In the genomic region with DNA sequence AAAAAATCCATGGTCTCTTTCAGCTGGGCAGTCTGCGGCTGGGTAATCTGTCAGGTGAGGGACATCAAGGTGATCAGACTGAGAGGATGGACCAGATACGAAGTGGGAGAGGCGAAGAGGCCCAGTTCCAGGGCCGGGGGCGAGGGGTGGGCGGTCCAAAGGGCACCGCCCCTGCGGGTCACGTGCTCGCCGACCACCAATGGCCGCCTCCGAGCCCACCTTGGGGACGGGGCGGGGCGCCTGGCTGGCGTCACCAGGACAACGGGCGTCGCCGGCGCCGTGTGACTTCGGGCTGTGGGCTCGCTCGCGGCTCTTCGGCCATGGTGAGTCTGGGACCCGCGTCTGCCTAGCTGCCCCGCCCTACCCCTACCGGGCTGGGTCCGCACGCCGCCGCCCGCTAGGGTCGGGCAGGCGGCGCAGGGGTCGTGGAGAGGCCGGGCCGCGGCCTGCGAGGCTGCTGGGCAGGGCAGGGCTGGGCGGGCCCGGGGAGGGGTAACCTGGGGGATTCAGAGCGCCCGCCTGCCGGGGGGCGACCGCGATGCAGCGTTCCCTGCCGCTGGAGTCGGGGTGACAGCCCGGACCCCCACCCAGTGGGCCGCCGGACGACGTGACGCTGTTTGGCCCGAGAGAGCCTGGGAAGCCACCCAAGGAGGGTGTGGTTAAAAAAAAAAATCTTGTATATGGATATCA, we compare ENCODE assay signal across 8 cellular contexts. TPM values are rescaled to one million over a fixed set of nuclear protein-coding genes. Genes with fewer than 3 reads are reported as not detected.
A peak's percentile ranks its signal among the peaks of the same experiment; 100 is the strongest.
DNase-seq lines count a peak whose midpoint lies in the region; ATAC-seq and TF ChIP-seq lines count a peak whose summit lies in the region.

A gene with protein sequence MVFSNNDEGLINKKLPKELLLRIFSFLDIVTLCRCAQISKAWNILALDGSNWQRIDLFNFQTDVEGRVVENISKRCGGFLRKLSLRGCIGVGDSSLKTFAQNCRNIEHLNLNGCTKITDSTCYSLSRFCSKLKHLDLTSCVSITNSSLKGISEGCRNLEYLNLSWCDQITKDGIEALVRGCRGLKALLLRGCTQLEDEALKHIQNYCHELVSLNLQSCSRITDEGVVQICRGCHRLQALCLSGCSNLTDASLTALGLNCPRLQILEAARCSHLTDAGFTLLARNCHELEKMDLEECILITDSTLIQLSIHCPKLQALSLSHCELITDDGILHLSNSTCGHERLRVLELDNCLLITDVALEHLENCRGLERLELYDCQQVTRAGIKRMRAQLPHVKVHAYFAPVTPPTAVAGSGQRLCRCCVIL (plus strand): TSS at position 250 of the 690 bp plus-strand sequence. CDS start 71 bp downstream, at position 321.

- DNase-seq in CD8-positive, alpha-beta memory T cell, result no peak
- DNase-seq in GM19240 (ENCODE audit: insufficient read length, low spot score) (peak; percentile 12), KBM-7 (peak; percentile 75), SK-N-MC (ENCODE audit: low read depth, low spot score) (no peak), dermis blood vessel endothelial cell (peak; percentile 88), left lung (peak; percentile 62 to 89)
- peak; percentile 4 to 9 (median 6) for DNase-seq in stimulated activated CD4-positive, alpha-beta T cell treated with anti-CD3 and anti-CD28 coated beads, TNF-alpha, amount 100 ng/mL, for 48 hours (ENCODE audit: low read depth in 3 of 3)

- no peaks in the 10 kb centered on the region for H3K9me3 ChIP-seq in CD8-positive, alpha-beta memory T cell (ENCODE audit: low read length)
- H3K9me3 ChIP-seq in SK-N-MC (ENCODE audit: low read depth, low read length) (no peaks in the 10 kb centered on the region), left lung (no peaks in the 10 kb centered on the region)

- H3K4me3 Mint-ChIP-seq in CD8-positive, alpha-beta memory T cell, result peak within 1 kb of the TSS in 6 of 7 donors; percentile 43 to 77 (median 64)

- H3K27ac ChIP-seq in CD8-positive, alpha-beta memory T cell (ENCODE audit: low read depth, low read length), result no peak within 1 kb of the TSS
- H3K27ac ChIP-seq in SK-N-MC, result no peak within 1 kb of the TSS
- H3K27ac ChIP-seq in left lung, result no peak within 1 kb of the TSS

- H3K36me3 Mint-ChIP-seq in CD8-positive, alpha-beta memory T cell, result peaks cover 0 to 8% (median 0%) of the 10 kb centered on the region in 3 donors

- POLR2A ChIA-PET in CD8-positive, alpha-beta memory T cell (lab: Charles Lee), result no interaction called here

- H3K4me1 Mint-ChIP-seq in CD8-positive, alpha-beta memory T cell, result peaks cover 6 to 11% (median 7%) of the 10 kb centered on the region in 3 donors

- CTCF ChIA-PET in CD8-positive, alpha-beta memory T cell (lab: Charles Lee), result no interaction called here

- no peak for TF ChIP-seq CTCF in left lung (IDR thresholded peaks at IDR 0.05)

- peaks cover 5% of the 10 kb centered on the region for H3K27me3 ChIP-seq in CD8-positive, alpha-beta memory T cell (ENCODE audit: insufficient read depth, low read length, poor library complexity, severe bottlenecking)
- peaks cover 0 to 36% of the 10 kb centered on the region in 2 donors for H3K27me3 ChIP-seq in left lung

- peak within 1 kb of the TSS in 1 of 8 donors; percentile 43 for H3K27ac Mint-ChIP-seq in CD8-positive, alpha-beta memory T cell

- intact Hi-C loops in left lung (cut with DNase I), result no loop called here

- H3K27me3 Mint-ChIP-seq in CD8-positive, alpha-beta memory T cell, result peaks cover 37 to 55% of the 10 kb centered on the region in 2 donors

- H3K9ac ChIP-seq in SK-N-MC (ENCODE audit: insufficient read length), result peak within 1 kb of the TSS; percentile 63

- no peak within 1 kb of the TSS for H3K4me3 ChIP-seq in CD8-positive, alpha-beta memory T cell (ENCODE audit: low read length)
- H3K4me3 ChIP-seq in SK-N-MC (peak within 1 kb of the TSS; percentile 79), left lung (peak within 1 kb of the TSS; percentile 58 to 61)

- H3K9me3 Mint-ChIP-seq in CD8-positive, alpha-beta memory T cell, result peaks cover 0 to 2% (median 1%) of the 10 kb centered on the region in 5 donors

- no peaks in the 10 kb centered on the region for H3K4me1 ChIP-seq in CD8-positive, alpha-beta memory T cell (ENCODE audit: insufficient read depth, low read length)
- H3K4me1 ChIP-seq in left lung, result no peaks in the 10 kb centered on the region

- ATAC-seq in left lung, result peak; percentile 95
- ATAC-seq in GM19328 (IDR thresholded peaks at IDR 0.05; ENCODE audit: unreplicated experiment), result no peak

- H3K36me3 ChIP-seq in CD8-positive, alpha-beta memory T cell (ENCODE audit: insufficient read depth, low read length), result no peaks in the 10 kb centered on the region
- H3K36me3 ChIP-seq in SK-N-MC (ENCODE audit: insufficient read depth, low read length) (no peaks in the 10 kb centered on the region), left lung (no peaks in the 10 kb centered on the region)

- in situ Hi-C loops in KBM-7 (cut with MboI; ENCODE audit: low pct_unique_long_range_greater_than_20kb, low sequenced_read_pairs), result no loop called here

RNA-seq across cellular contexts. Expression of the gene that starts here (rescaled TPM):
- total RNA-seq in CD8-positive, alpha-beta memory T cell, result not detected
- not detected for polyA plus RNA-seq in CD8-positive, alpha-beta memory T cell
- total RNA-seq in dermis blood vessel endothelial cell (23.1 and 25.4 TPM in 2 replicates), left lung (10 to 100 TPM in 1 of 2 donors, 1 to 10 TPM in 1; 7.5 to 16.8 TPM)

Comparison
In these comparisons a context has a peak if more than half of its experiments do, and no peak if none do; other contexts are left out.
1. RNA of the gene that starts here (total RNA-seq): 23.1 to 25.4 TPM in dermis blood vessel endothelial cell and 7.5 to 16.8 TPM in left lung; not detected in CD8-positive, alpha-beta memory T cell; every median in the first group is over 4 times any median in the second.
2. DNase-seq: peak in GM19240 (single experiment), KBM-7 (single experiment), dermis blood vessel endothelial cell (single experiment), left lung (2 of 2) and stimulated activated CD4-positive, alpha-beta T cell treated with anti-CD3 and anti-CD28 coated beads, TNF-alpha, amount 100 ng/mL, for 48 hours (3 of 3); none in CD8-positive, alpha-beta memory T cell (0 of 5) and SK-N-MC (single experiment).